Comparison of ENCODE assay signal across 1 cellular context in genomic region chr1:58858344-58858673, GRCh38.
TF ChIP-seq lines count a peak whose summit lies in the region.

No MANE protein-coding gene starts in this region.

TF ChIP-seq in WTC11, 78 proteins besides CTCF, POLR2A, EP300 and RAD21 (continued from another document):
- TF ChIP-seq, protein P1, sequence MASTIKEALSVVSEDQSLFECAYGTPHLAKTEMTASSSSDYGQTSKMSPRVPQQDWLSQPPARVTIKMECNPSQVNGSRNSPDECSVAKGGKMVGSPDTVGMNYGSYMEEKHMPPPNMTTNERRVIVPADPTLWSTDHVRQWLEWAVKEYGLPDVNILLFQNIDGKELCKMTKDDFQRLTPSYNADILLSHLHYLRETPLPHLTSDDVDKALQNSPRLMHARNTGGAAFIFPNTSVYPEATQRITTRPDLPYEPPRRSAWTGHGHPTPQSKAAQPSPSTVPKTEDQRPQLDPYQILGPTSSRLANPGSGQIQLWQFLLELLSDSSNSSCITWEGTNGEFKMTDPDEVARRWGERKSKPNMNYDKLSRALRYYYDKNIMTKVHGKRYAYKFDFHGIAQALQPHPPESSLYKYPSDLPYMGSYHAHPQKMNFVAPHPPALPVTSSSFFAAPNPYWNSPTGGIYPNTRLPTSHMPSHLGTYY (CRISPR knock-in tag; IDR thresholded peaks at IDR 0.05), result no peak
- TF ChIP-seq CREB1 (CRISPR knock-in tag; IDR thresholded peaks at IDR 0.05) (no peak), NFYB (CRISPR knock-in tag; conservative IDR thresholded peaks at IDR 0.05; ENCODE audit: low read depth) (no peak), TEAD1 (CRISPR knock-in tag; IDR thresholded peaks at IDR 0.05) (no peak)
